In the genomic region with DNA sequence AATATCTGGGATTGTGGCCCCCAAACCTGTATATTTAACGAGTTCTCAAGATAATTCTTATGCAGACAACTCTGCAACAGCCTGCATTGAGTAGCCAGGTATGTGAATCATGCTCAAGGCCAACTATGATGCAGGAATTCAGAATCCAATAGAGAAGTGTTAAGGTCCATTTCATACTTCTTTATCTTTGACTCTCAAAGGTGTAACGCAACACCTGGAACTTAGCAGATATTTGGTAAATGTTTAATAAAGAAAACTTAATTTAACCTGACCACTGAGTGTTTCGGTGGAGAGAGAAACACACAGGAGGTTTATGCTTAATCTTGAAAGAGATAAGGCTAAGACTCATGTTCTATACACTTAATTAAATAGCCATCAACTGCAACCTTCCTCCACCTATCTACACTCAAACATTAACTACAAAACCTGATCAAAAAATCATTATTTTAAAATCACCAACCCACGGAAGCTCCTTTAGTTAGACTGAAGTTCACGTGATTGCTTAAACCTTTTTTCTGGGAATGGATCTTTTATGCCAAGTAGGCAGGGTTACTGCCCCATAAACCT, we compare ENCODE assay signal across 14 cellular contexts.
A peak's percentile ranks its signal among the peaks of the same experiment; 100 is the strongest.
DNase-seq lines count a peak whose midpoint lies in the region; ATAC-seq and TF ChIP-seq lines count a peak whose summit lies in the region.
"Had no signal": no experiment of that assay in that cellular context is flagged by ENCODE, and none has a peak within 500 bp of the region (broad histone marks: within the 10 kb centered on the region; RNA-seq: fewer than 3 reads in every experiment).

No MANE protein-coding gene starts in this region.

- TF ChIP-seq RAD21 in liver (IDR thresholded peaks at IDR 0.05): no peak

- peaks cover 4 to 43% (median 35%) of the 10 kb centered on the region in 4 donors for H3K4me1 ChIP-seq in liver (ENCODE audit: control insufficient read depth in 4 of 4, insufficient read depth in 4 of 4, low read length in 3 of 4)

- no peaks in the 10 kb centered on the region for H3K36me3 ChIP-seq in liver (ENCODE audit: control insufficient read depth in 4 of 4, insufficient read depth in 3 of 4, low read depth in 1 of 4, low read length in 3 of 4)
- H3K36me3 ChIP-seq: gastrocnemius medialis had no signal

- peak overlapping the region; percentile 81 to 90 for H3K27ac ChIP-seq in liver (ENCODE audit: low read depth in 1 of 2, low read length in 2 of 2)
- H3K27ac ChIP-seq: gastrocnemius medialis had no signal

- no peaks in the 10 kb centered on the region for H3K27me3 ChIP-seq in liver (ENCODE audit: control insufficient read depth in 4 of 4, insufficient read depth in 4 of 4, low read length in 3 of 4)
- H3K27me3 ChIP-seq: gastrocnemius medialis had no signal

- no peak for TF ChIP-seq CTCF in liver (IDR thresholded peaks at IDR 0.05; ENCODE audit: low read depth, low read length, missing input control)

- peak; percentile 36 for ATAC-seq in GM18511 (IDR thresholded peaks at IDR 0.05; ENCODE audit: unreplicated experiment)
- peak; percentile 4 for ATAC-seq in GM21515 (IDR thresholded peaks at IDR 0.05; ENCODE audit: unreplicated experiment)
- peak; percentile 22 for ATAC-seq in HG03196 (IDR thresholded peaks at IDR 0.05; ENCODE audit: unreplicated experiment)
- ATAC-seq in HG03469 (IDR thresholded peaks at IDR 0.05; ENCODE audit: unreplicated experiment): no peak
- ATAC-seq: gastrocnemius medialis, Right ventricle myocardium inferior had no signal

- WGBS in liver: 28% methylated on average over 5 of the region's 5 CpGs

- H3K9me3 ChIP-seq in liver (ENCODE audit: control insufficient read depth in 4 of 4, low read length in 3 of 4): no peaks in the 10 kb centered on the region
- H3K9me3 ChIP-seq: gastrocnemius medialis had no signal

- DNase-seq in NCI-H524 (lab: John Stamatoyannopoulos, UW) (no peak), NOMO-1 treated with dmso at 0.1 percent for 144 hours (lab: John Stamatoyannopoulos, UW; ENCODE audit: unreplicated experiment) (no peak), NCI-H2081 (lab: John Stamatoyannopoulos, UW) (no peak)
- DNase-seq: activated CD4-positive, alpha-beta T cell treated with anti-CD3 and anti-CD28 coated beads for 48 hours; activated T-cell treated with anti-CD3 and anti-CD28 coated beads, Interleukin-2, amount 50 U/mL, for 24 hours; gastrocnemius medialis; NCI-H774; substantia nigra had no signal

- no peak overlapping the region for H3K4me3 ChIP-seq in liver (ENCODE audit: low read depth in 1 of 3, low read length in 3 of 3)
- H3K4me3 ChIP-seq: gastrocnemius medialis had no signal

- H3K9ac ChIP-seq in liver (ENCODE audit: low read depth in 1 of 2, low read length in 2 of 2): no peak overlapping the region

TF ChIP-seq in liver, 16 proteins besides CTCF, POLR2A, EP300 and RAD21:
- TF ChIP-seq, protein P1, sequence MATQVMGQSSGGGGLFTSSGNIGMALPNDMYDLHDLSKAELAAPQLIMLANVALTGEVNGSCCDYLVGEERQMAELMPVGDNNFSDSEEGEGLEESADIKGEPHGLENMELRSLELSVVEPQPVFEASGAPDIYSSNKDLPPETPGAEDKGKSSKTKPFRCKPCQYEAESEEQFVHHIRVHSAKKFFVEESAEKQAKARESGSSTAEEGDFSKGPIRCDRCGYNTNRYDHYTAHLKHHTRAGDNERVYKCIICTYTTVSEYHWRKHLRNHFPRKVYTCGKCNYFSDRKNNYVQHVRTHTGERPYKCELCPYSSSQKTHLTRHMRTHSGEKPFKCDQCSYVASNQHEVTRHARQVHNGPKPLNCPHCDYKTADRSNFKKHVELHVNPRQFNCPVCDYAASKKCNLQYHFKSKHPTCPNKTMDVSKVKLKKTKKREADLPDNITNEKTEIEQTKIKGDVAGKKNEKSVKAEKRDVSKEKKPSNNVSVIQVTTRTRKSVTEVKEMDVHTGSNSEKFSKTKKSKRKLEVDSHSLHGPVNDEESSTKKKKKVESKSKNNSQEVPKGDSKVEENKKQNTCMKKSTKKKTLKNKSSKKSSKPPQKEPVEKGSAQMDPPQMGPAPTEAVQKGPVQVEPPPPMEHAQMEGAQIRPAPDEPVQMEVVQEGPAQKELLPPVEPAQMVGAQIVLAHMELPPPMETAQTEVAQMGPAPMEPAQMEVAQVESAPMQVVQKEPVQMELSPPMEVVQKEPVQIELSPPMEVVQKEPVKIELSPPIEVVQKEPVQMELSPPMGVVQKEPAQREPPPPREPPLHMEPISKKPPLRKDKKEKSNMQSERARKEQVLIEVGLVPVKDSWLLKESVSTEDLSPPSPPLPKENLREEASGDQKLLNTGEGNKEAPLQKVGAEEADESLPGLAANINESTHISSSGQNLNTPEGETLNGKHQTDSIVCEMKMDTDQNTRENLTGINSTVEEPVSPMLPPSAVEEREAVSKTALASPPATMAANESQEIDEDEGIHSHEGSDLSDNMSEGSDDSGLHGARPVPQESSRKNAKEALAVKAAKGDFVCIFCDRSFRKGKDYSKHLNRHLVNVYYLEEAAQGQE (IDR thresholded peaks at IDR 0.05): peak; percentile 15
- TF ChIP-seq NR2F2 (IDR thresholded peaks at IDR 0.05): no peak
- no peak for TF ChIP-seq GABPA (IDR thresholded peaks at IDR 0.05 in 1 of 2, conservative IDR thresholded peaks at IDR 0.05 in 1 of 2)
- TF ChIP-seq HNF4A (conservative IDR thresholded peaks at IDR 0.05): peak; percentile 46 to 74
- peak; percentile 4 for TF ChIP-seq HNF4G (IDR thresholded peaks at IDR 0.05)
- TF ChIP-seq, protein P2, sequence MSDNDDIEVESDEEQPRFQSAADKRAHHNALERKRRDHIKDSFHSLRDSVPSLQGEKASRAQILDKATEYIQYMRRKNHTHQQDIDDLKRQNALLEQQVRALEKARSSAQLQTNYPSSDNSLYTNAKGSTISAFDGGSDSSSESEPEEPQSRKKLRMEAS (IDR thresholded peaks at IDR 0.05): no peak
- TF ChIP-seq JUND (IDR thresholded peaks at IDR 0.05): peak in 1 of 2 donors; percentile 7
- TF ChIP-seq YY1 (IDR thresholded peaks at IDR 0.05): no peak
- no peak for TF ChIP-seq TAF1 (conservative IDR thresholded peaks at IDR 0.05)
TF ChIP-seq in liver: peak in this region for 4.
